In the genomic region with DNA sequence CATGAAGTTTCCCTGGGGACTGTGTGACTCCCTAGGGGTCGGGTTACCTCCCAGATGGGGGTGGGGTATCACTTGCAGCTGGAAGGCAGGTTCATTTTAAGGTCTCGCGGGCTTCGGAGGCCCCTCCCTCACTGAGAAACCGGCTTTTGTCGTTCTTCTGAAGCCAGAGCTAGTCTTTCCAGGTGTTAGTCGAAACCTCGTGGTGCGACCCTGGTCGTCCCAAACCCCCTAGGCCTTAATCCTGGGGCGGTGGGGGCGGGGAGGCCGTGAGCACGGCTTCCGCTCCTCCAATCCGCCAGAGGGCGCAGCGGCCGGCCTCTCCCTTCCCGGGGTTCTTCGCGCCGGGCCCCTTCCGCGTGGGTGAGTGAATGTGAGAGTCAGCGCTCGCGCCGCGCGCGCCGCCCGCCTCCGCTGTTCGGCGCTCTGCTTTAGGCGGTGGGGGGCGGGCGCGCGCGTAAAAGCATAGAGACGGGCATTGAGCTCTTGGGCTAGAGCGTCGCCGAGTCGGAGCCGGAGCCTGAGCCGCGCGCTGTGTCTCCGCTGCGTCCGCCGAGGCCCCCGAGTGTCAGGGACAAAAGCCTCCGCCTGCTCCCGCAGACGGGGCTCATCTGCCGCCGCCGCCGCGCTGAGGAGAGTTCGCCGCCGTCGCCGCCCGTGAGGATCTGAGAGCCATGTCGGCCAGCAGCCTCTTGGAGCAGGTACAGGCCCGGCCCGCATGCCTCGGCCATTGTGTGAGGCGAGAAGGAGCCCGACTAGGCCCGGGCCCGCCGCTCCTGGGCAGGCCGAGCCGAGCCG, we compare ENCODE assay signal across 1 cellular context.
TF ChIP-seq lines count a peak whose summit lies in the region.

A gene (plus strand): TSS at position 491 of the 795 bp plus-strand sequence. CDS start 181 bp downstream, at position 672.

TF ChIP-seq in HepG2, 621 proteins besides CTCF, POLR2A, EP300 and RAD21 (continued from another document and continues in another):
- TF ChIP-seq, protein P1, sequence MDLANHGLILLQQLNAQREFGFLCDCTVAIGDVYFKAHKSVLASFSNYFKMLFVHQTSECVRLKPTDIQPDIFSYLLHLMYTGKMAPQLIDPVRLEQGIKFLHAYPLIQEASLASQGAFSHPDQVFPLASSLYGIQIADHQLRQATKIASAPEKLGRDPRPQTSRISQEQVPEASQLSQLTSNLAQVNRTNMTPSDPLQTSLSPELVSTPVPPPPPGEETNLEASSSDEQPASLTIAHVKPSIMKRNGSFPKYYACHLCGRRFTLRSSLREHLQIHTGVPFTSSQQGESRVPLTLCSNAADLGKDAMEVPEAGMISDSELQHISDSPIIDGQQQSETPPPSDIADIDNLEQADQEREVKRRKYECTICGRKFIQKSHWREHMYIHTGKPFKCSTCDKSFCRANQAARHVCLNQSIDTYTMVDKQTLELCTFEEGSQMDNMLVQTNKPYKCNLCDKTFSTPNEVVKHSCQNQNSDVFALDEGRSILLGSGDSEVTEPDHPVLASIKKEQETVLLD (CRISPR knock-in tag; IDR thresholded peaks at IDR 0.05; ENCODE audit: low read depth), result peak; percentile 72
- TF ChIP-seq POLR2AphosphoS2 (IDR thresholded peaks at IDR 0.05; ENCODE audit: low read depth, low read length) (no peak), KMT2B (CRISPR knock-in tag; IDR thresholded peaks at IDR 0.05) (peak; percentile 89), ZKSCAN5 (CRISPR knock-in tag; IDR thresholded peaks at IDR 0.05) (no peak), MLLT10 (CRISPR knock-in tag; IDR thresholded peaks at IDR 0.05) (no peak), ZNF570 (CRISPR knock-in tag; IDR thresholded peaks at IDR 0.05; ENCODE audit: borderline replicate concordance) (no peak; the same call in 1 of the 2 replicates), ZBTB20 (CRISPR knock-in tag; IDR thresholded peaks at IDR 0.05; ENCODE audit: borderline replicate concordance, low read depth) (peak; percentile 2; the same call in 1 of the 2 replicates), ZNF225 (CRISPR knock-in tag; IDR thresholded peaks at IDR 0.05) (0 out of 2 replicates have a peak, but pooled peaks have one; percentile 50), GATAD1 (CRISPR knock-in tag; IDR thresholded peaks at IDR 0.05) (peak; percentile 85), KLF15 (CRISPR knock-in tag; IDR thresholded peaks at IDR 0.05; ENCODE audit: borderline replicate concordance) (no peak; the same call in 1 of the 2 replicates), ZNF207 (IDR thresholded peaks at IDR 0.05; ENCODE audit: borderline replicate concordance) (no peak), KLF16 (CRISPR knock-in tag; IDR thresholded peaks at IDR 0.05) (peak in 1 of 2 experiments; percentile 73; a peak in 1 of 4 replicates), ZSCAN9 (CRISPR knock-in tag; IDR thresholded peaks at IDR 0.05; ENCODE audit: borderline replicate concordance) (peak; percentile 20; the same call in 1 of the 2 replicates), SALL2 (CRISPR knock-in tag; IDR thresholded peaks at IDR 0.05) (peak; percentile 89), HIVEP1 (CRISPR knock-in tag; IDR thresholded peaks at IDR 0.05) (peak; percentile 77), PAF1 (CRISPR knock-in tag; IDR thresholded peaks at IDR 0.05) (no peak), GZF1 (CRISPR knock-in tag; IDR thresholded peaks at IDR 0.05) (0 out of 2 replicates have a peak, but pooled peaks have one; percentile 34), ZNF251 (CRISPR knock-in tag; IDR thresholded peaks at IDR 0.05) (no peak), SRSF4 (IDR thresholded peaks at IDR 0.05; ENCODE audit: low read depth, low read length, poor library complexity, severe bottlenecking) (no peak)
- TF ChIP-seq, protein P2, sequence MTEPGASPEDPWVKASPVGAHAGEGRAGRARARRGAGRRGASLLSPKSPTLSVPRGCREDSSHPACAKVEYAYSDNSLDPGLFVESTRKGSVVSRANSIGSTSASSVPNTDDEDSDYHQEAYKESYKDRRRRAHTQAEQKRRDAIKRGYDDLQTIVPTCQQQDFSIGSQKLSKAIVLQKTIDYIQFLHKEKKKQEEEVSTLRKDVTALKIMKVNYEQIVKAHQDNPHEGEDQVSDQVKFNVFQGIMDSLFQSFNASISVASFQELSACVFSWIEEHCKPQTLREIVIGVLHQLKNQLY (CRISPR knock-in tag; IDR thresholded peaks at IDR 0.05), result peak; percentile 65
- TF ChIP-seq, protein P3, sequence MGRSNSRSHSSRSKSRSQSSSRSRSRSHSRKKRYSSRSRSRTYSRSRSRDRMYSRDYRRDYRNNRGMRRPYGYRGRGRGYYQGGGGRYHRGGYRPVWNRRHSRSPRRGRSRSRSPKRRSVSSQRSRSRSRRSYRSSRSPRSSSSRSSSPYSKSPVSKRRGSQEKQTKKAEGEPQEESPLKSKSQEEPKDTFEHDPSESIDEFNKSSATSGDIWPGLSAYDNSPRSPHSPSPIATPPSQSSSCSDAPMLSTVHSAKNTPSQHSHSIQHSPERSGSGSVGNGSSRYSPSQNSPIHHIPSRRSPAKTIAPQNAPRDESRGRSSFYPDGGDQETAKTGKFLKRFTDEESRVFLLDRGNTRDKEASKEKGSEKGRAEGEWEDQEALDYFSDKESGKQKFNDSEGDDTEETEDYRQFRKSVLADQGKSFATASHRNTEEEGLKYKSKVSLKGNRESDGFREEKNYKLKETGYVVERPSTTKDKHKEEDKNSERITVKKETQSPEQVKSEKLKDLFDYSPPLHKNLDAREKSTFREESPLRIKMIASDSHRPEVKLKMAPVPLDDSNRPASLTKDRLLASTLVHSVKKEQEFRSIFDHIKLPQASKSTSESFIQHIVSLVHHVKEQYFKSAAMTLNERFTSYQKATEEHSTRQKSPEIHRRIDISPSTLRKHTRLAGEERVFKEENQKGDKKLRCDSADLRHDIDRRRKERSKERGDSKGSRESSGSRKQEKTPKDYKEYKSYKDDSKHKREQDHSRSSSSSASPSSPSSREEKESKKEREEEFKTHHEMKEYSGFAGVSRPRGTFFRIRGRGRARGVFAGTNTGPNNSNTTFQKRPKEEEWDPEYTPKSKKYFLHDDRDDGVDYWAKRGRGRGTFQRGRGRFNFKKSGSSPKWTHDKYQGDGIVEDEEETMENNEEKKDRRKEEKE (IDR thresholded peaks at IDR 0.05), result no peak
- TF ChIP-seq, protein P4, sequence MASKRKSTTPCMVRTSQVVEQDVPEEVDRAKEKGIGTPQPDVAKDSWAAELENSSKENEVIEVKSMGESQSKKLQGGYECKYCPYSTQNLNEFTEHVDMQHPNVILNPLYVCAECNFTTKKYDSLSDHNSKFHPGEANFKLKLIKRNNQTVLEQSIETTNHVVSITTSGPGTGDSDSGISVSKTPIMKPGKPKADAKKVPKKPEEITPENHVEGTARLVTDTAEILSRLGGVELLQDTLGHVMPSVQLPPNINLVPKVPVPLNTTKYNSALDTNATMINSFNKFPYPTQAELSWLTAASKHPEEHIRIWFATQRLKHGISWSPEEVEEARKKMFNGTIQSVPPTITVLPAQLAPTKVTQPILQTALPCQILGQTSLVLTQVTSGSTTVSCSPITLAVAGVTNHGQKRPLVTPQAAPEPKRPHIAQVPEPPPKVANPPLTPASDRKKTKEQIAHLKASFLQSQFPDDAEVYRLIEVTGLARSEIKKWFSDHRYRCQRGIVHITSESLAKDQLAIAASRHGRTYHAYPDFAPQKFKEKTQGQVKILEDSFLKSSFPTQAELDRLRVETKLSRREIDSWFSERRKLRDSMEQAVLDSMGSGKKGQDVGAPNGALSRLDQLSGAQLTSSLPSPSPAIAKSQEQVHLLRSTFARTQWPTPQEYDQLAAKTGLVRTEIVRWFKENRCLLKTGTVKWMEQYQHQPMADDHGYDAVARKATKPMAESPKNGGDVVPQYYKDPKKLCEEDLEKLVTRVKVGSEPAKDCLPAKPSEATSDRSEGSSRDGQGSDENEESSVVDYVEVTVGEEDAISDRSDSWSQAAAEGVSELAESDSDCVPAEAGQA (IDR thresholded peaks at IDR 0.05; ENCODE audit: low read depth), result peak; percentile 77
- TF ChIP-seq, protein P4 (CRISPR knock-in tag; IDR thresholded peaks at IDR 0.05; ENCODE audit: borderline replicate concordance), result peak; percentile 35; the same call in 1 of the 2 replicates
- TF ChIP-seq, protein P5, sequence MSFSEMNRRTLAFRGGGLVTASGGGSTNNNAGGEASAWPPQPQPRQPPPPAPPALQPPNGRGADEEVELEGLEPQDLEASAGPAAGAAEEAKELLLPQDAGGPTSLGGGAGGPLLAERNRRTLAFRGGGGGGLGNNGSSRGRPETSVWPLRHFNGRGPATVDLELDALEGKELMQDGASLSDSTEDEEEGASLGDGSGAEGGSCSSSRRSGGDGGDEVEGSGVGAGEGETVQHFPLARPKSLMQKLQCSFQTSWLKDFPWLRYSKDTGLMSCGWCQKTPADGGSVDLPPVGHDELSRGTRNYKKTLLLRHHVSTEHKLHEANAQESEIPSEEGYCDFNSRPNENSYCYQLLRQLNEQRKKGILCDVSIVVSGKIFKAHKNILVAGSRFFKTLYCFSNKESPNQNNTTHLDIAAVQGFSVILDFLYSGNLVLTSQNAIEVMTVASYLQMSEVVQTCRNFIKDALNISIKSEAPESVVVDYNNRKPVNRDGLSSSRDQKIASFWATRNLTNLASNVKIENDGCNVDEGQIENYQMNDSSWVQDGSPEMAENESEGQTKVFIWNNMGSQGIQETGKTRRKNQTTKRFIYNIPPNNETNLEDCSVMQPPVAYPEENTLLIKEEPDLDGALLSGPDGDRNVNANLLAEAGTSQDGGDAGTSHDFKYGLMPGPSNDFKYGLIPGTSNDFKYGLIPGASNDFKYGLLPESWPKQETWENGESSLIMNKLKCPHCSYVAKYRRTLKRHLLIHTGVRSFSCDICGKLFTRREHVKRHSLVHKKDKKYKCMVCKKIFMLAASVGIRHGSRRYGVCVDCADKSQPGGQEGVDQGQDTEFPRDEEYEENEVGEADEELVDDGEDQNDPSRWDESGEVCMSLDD (CRISPR knock-in tag; IDR thresholded peaks at IDR 0.05; ENCODE audit: borderline replicate concordance), result no peak
- TF ChIP-seq, protein P6, sequence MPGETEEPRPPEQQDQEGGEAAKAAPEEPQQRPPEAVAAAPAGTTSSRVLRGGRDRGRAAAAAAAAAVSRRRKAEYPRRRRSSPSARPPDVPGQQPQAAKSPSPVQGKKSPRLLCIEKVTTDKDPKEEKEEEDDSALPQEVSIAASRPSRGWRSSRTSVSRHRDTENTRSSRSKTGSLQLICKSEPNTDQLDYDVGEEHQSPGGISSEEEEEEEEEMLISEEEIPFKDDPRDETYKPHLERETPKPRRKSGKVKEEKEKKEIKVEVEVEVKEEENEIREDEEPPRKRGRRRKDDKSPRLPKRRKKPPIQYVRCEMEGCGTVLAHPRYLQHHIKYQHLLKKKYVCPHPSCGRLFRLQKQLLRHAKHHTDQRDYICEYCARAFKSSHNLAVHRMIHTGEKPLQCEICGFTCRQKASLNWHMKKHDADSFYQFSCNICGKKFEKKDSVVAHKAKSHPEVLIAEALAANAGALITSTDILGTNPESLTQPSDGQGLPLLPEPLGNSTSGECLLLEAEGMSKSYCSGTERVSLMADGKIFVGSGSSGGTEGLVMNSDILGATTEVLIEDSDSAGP (CRISPR knock-in tag; IDR thresholded peaks at IDR 0.05; ENCODE audit: borderline replicate concordance), result peak; percentile 97
- TF ChIP-seq, protein P7, sequence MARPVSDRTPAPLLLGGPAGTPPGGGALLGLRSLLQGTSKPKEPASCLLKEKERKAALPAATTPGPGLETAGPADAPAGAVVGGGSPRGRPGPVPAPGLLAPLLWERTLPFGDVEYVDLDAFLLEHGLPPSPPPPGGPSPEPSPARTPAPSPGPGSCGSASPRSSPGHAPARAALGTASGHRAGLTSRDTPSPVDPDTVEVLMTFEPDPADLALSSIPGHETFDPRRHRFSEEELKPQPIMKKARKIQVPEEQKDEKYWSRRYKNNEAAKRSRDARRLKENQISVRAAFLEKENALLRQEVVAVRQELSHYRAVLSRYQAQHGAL (CRISPR knock-in tag; IDR thresholded peaks at IDR 0.05; ENCODE audit: not compliant biosample characterization), result no peak
- TF ChIP-seq, protein P8, sequence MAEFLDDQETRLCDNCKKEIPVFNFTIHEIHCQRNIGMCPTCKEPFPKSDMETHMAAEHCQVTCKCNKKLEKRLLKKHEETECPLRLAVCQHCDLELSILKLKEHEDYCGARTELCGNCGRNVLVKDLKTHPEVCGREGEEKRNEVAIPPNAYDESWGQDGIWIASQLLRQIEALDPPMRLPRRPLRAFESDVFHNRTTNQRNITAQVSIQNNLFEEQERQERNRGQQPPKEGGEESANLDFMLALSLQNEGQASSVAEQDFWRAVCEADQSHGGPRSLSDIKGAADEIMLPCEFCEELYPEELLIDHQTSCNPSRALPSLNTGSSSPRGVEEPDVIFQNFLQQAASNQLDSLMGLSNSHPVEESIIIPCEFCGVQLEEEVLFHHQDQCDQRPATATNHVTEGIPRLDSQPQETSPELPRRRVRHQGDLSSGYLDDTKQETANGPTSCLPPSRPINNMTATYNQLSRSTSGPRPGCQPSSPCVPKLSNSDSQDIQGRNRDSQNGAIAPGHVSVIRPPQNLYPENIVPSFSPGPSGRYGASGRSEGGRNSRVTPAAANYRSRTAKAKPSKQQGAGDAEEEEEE (CRISPR knock-in tag; IDR thresholded peaks at IDR 0.05; ENCODE audit: borderline replicate concordance), result peak; percentile 95; the same call in 1 of the 2 replicates
